ENCODE assay signal across 13 cellular contexts in the genomic region with DNA sequence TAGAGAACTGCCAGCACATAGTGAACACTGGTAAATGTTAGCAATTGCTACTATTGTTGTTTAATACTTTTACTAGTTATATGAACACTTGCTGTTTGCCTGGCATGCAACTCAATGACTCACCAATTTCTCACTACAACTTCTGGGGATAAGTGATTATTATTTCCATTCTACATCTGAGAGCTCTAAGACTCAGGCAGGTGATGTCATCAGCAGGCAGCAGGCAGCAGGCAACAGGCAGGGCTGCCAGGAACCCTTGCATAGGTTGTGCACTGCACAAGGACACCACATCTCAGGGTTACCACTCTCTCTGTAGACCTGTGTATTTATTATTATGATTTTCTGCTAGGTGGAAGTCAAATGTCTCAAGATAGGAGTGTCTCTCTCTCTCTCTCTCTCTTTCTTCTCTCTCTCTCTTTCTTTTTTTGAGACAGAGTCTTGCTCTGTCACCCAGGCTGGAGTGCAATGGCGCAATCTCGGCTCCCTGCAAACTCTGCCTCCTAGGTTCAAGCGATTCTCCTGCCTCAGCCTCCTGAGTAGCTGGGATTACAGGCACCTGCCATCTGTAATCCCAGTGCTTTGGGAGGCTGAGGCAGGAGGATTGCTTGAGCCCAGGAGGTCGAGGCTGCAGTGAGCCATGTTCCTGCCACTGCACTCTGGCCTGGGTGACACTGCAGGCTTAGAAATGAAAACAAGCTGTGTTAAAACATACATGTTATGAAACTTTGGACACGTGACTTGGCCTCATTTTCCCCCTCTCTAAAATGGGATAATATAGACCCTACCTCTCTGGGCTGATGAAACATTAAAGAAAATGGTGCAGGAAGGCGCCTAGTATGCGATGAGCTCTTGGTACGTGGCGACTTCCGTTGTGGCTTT. TPM values are rescaled to one million over a fixed set of nuclear protein-coding genes. Genes with fewer than 3 reads are reported as not detected.
DNase-seq lines count a peak whose midpoint lies in the region; ATAC-seq, FAIRE-seq and TF ChIP-seq lines count a peak whose summit lies in the region.
"Had no signal": no experiment of that assay in that cellular context is flagged by ENCODE, and none has a peak within 500 bp of the region (broad histone marks: within the 10 kb centered on the region; RNA-seq: fewer than 3 reads in every experiment).

No MANE protein-coding gene starts in this region.

- no peak overlapping the region for H3K4me2 ChIP-seq in endothelial cell of umbilical vein (ENCODE audit: insufficient read depth, low read length)
- H3K4me2 ChIP-seq: BLaER1 treated with 17β-estradiol and CSF1 and Interleukin-3, amounts not matched to agents 10 nM and 100 nM; neural progenitor cell had no signal

- H3K27ac ChIP-seq in endothelial cell of umbilical vein (ENCODE audit: insufficient read depth, low read depth, low read length): no peak overlapping the region
- H3K27ac ChIP-seq: neural progenitor cell had no signal

- H3K9me3 Mint-ChIP-seq in stimulated activated effector memory CD8-positive, alpha-beta T cell treated with anti-CD3 and anti-CD28 coated beads, Interleukin-12 subunit alpha, Interleukin-12 subunit beta, amount 100 ng/mL, for 72 hours: no peaks in the 10 kb centered on the region
- H3K9me3 Mint-ChIP-seq: dendritic cell treated with granulocyte-macrophage colony-stimulating factor and Interleukin-4, amounts not matched to agents 40 ng/mL and 50 ng/mL, for 4 days; neural progenitor cell had no signal

- H3K4me3 Mint-ChIP-seq in stimulated activated effector memory CD8-positive, alpha-beta T cell treated with anti-CD3 and anti-CD28 coated beads, Interleukin-12 subunit alpha, Interleukin-12 subunit beta, amount 100 ng/mL, for 72 hours: no peak overlapping the region
- H3K4me3 Mint-ChIP-seq: dendritic cell treated with granulocyte-macrophage colony-stimulating factor and Interleukin-4, amounts not matched to agents 40 ng/mL and 50 ng/mL, for 4 days; neural progenitor cell had no signal

- no peaks in the 10 kb centered on the region for H3K79me2 ChIP-seq in endothelial cell of umbilical vein (ENCODE audit: control insufficient read depth, insufficient read depth, low read length)

- H3K4me3 ChIP-seq in endothelial cell of umbilical vein (replicated peaks in 1 of 3; ENCODE audit: insufficient read depth in 1 of 3, low read depth in 1 of 3, low read length in 3 of 3): no peak overlapping the region
- H3K4me3 ChIP-seq: BLaER1 treated with 17β-estradiol and CSF1 and Interleukin-3, amounts not matched to agents 10 nM and 100 nM; neural progenitor cell had no signal

- no TSS peak for BruUV-seq in endothelial cell of umbilical vein (replicated peaks; lab: Mats Ljungman, UMichigan)

- no peaks in the 10 kb centered on the region for H3K9me1 ChIP-seq in endothelial cell of umbilical vein (replicated peaks; ENCODE audit: control insufficient read depth, extremely low read depth, insufficient read depth, low read length)

- ATAC-seq in stimulated activated effector memory CD8-positive, alpha-beta T cell treated with anti-CD3 and anti-CD28 coated beads, Interleukin-12 subunit alpha, Interleukin-12 subunit beta, amount 100 ng/mL, for 72 hours: peak; percentile 63

- H3K9ac ChIP-seq in endothelial cell of umbilical vein (replicated peaks; ENCODE audit: extremely low read depth, insufficient read depth, low read length): no peak overlapping the region
- H3K9ac ChIP-seq: BLaER1 treated with 17β-estradiol and CSF1 and Interleukin-3, amounts not matched to agents 10 nM and 100 nM; neural progenitor cell had no signal

- no peaks in the 10 kb centered on the region for H3K36me3 ChIP-seq in endothelial cell of umbilical vein (ENCODE audit: control insufficient read depth in 2 of 2, extremely low read depth in 1 of 2, insufficient read depth in 2 of 2, low read length in 2 of 2)
- H3K36me3 ChIP-seq: BLaER1 treated with 17β-estradiol and CSF1 and Interleukin-3, amounts not matched to agents 10 nM and 100 nM; neural progenitor cell had no signal

- no peaks in the 10 kb centered on the region for H4K20me1 ChIP-seq in endothelial cell of umbilical vein (replicated peaks; ENCODE audit: control insufficient read depth, extremely low read depth, insufficient read depth, low read length)
- H4K20me1 ChIP-seq: BLaER1 treated with 17β-estradiol and CSF1 and Interleukin-3, amounts not matched to agents 10 nM and 100 nM had no signal

- no peaks in the 10 kb centered on the region for H3K9me3 ChIP-seq in endothelial cell of umbilical vein (replicated peaks; ENCODE audit: control insufficient read depth, insufficient read depth, low read length)

- H2AFZ ChIP-seq in endothelial cell of umbilical vein (ENCODE audit: low read depth, low read length): no peak overlapping the region
- H2AFZ ChIP-seq: neural progenitor cell had no signal

- peaks cover 18% of the 10 kb centered on the region for H3K4me1 Mint-ChIP-seq in stimulated activated effector memory CD8-positive, alpha-beta T cell treated with anti-CD3 and anti-CD28 coated beads, Interleukin-12 subunit alpha, Interleukin-12 subunit beta, amount 100 ng/mL, for 72 hours

- no peak for TF ChIP-seq POLR2A in endothelial cell of umbilical vein (IDR thresholded peaks at IDR 0.05; ENCODE audit: low read depth, low read length)
- no peak for TF ChIP-seq POLR2A in GM12892 (IDR thresholded peaks at IDR 0.05; ENCODE audit: low read depth, low read length)

- H3K27ac Mint-ChIP-seq in stimulated activated effector memory CD8-positive, alpha-beta T cell treated with anti-CD3 and anti-CD28 coated beads, Interleukin-12 subunit alpha, Interleukin-12 subunit beta, amount 100 ng/mL, for 72 hours: peak overlapping the region; percentile 40
- H3K27ac Mint-ChIP-seq: dendritic cell treated with granulocyte-macrophage colony-stimulating factor and Interleukin-4, amounts not matched to agents 40 ng/mL and 50 ng/mL, for 4 days; neural progenitor cell had no signal

- H3K27me3 ChIP-seq in endothelial cell of umbilical vein (ENCODE audit: control insufficient read depth in 2 of 2, insufficient read depth in 2 of 2, low read length in 2 of 2): no peaks in the 10 kb centered on the region
- H3K27me3 ChIP-seq: BLaER1 treated with 17β-estradiol and CSF1 and Interleukin-3, amounts not matched to agents 10 nM and 100 nM had no signal

- CTCF ChIA-PET in endothelial cell of umbilical vein (lab: Charles Lee): interaction anchor here (1.0 to 2.1 kb wide), 2 partner anchors 20 to 431 kb away, joined by 3 to 13 read pairs; no protein-coding TSS in a partner anchor

- no peak for TF ChIP-seq CTCF in endothelial cell of umbilical vein (IDR thresholded peaks at IDR 0.05; ENCODE audit: extremely low read depth in 1 of 2, insufficient read depth in 1 of 2, low read depth in 1 of 2, low read length in 2 of 2)

- FAIRE-seq in endothelial cell of umbilical vein (lab: Jason Lieb, UNC) (no peak), GM12892 (lab: Jason Lieb, UNC) (no peak)

- intact Hi-C loops in endothelial cell of umbilical vein (cut with micrococcal nuclease): no loop called here

- POLR2A ChIA-PET in endothelial cell of umbilical vein (lab: Charles Lee): no interaction called here

- no peaks in the 10 kb centered on the region for H3K36me3 Mint-ChIP-seq in stimulated activated effector memory CD8-positive, alpha-beta T cell treated with anti-CD3 and anti-CD28 coated beads, Interleukin-12 subunit alpha, Interleukin-12 subunit beta, amount 100 ng/mL, for 72 hours
- H3K36me3 Mint-ChIP-seq: neural progenitor cell had no signal

- peak; percentile 25 for DNase-seq in activated T-cell treated with anti-CD3 and anti-CD28 coated beads for 24 hours (ENCODE audit: low read depth)
- no peak for DNase-seq in activated T-cell treated with anti-CD3 and anti-CD28 coated beads for 4 hours
- peak; percentile 62 for DNase-seq in RKO (ENCODE audit: low spot score)
- DNase-seq in endothelial cell of umbilical vein (ENCODE audit: low read depth, low spot score): peak; percentile 13
- DNase-seq in stimulated activated effector memory CD8-positive, alpha-beta T cell treated with anti-CD3 and anti-CD28 coated beads, Interleukin-12 subunit alpha, Interleukin-12 subunit beta, amount 100 ng/mL, for 72 hours (ENCODE audit: low spot score in 2 of 2): no peak
- DNase-seq in superior temporal gyrus (ENCODE audit: extremely low spot score): no peak
- DNase-seq in GM12892 (ENCODE audit: insufficient read length): no peak
- no peak for DNase-seq in NCI-H1436 treated with DMSO at 0.1 percent for 48 hours (lab: John Stamatoyannopoulos, UW)
- DNase-seq: NCI-H187 treated with DMSO at 0.1 percent for 48 hours, SIG-M5 had no signal

- H3K4me1 ChIP-seq in endothelial cell of umbilical vein (ENCODE audit: control insufficient read depth, extremely low read depth, insufficient read depth, low read length): no peaks in the 10 kb centered on the region

- dilution Hi-C loops in endothelial cell of umbilical vein (cut with MboI; ENCODE audit: extremely low pct_ligation_motif_present, low sequenced_read_pairs): no loop called here

RNA-seq across cellular contexts. Expression of a gene that starts 22.7 kb away (rescaled TPM):
- total RNA-seq in endothelial cell of umbilical vein: 0.23 TPM in 1 of 2 replicates, not detected in the other
- polyA plus RNA-seq in endothelial cell of umbilical vein: 0.05 and 0.10 TPM in 2 replicates
- 0.04 TPM in 1 of 2 replicates, not detected in the other for polyA plus RNA-seq in endothelial cell of umbilical vein (2011; cell fraction: cytosol; rRNA removed)
- 0.21 and 0.31 TPM in 2 replicates for polyA plus RNA-seq in endothelial cell of umbilical vein (2011; cell fraction: nucleus; rRNA removed)
- not detected in 2 replicates for polyA plus RNA-seq in endothelial cell of umbilical vein (2012)
- 0.13 TPM in 1 of 2 replicates, not detected in the other for polyA minus RNA-seq in endothelial cell of umbilical vein
- not detected for polyA minus RNA-seq in endothelial cell of umbilical vein (2011; cell fraction: cytosol; rRNA and poly(A)+ RNA removed)
- 0.29 TPM in 1 of 2 replicates, not detected in the other for polyA minus RNA-seq in endothelial cell of umbilical vein (2011; cell fraction: nucleus; rRNA and poly(A)+ RNA removed)
- not detected for polyA plus RNA-seq in GM12892 (2012; ENCODE audit: missing spikeins)

RNA-seq across cellular contexts. Expression of a gene that starts 33.9 kb away (rescaled TPM):
- 14.2 and 15.8 TPM in 2 replicates for total RNA-seq in endothelial cell of umbilical vein
- 11.2 and 14.0 TPM in 2 replicates for polyA plus RNA-seq in endothelial cell of umbilical vein
- polyA plus RNA-seq in endothelial cell of umbilical vein (2011; cell fraction: cytosol; rRNA removed): 9.9 and 12.4 TPM in 2 replicates
- 16.8 and 18.5 TPM in 2 replicates for polyA plus RNA-seq in endothelial cell of umbilical vein (2011; cell fraction: nucleus; rRNA removed)
- 11.0 and 13.7 TPM in 2 replicates for polyA plus RNA-seq in endothelial cell of umbilical vein (2012)
- polyA minus RNA-seq in endothelial cell of umbilical vein: 10.0 and 10.2 TPM in 2 replicates
- polyA minus RNA-seq in endothelial cell of umbilical vein (2011; cell fraction: cytosol; rRNA and poly(A)+ RNA removed): 0.20 TPM
- polyA minus RNA-seq in endothelial cell of umbilical vein (2011; cell fraction: nucleus; rRNA and poly(A)+ RNA removed): 3.1 and 3.5 TPM in 2 replicates
- polyA plus RNA-seq in GM12892 (2012; ENCODE audit: missing spikeins): 0.40 TPM

RNA-seq across cellular contexts. Expression of a gene that starts 51.4 kb away (rescaled TPM):
- total RNA-seq in endothelial cell of umbilical vein: not detected in 2 replicates
- not detected in 2 replicates for polyA plus RNA-seq in endothelial cell of umbilical vein
- 0.08 TPM in 1 of 2 replicates, not detected in the other for polyA plus RNA-seq in endothelial cell of umbilical vein (2011; cell fraction: cytosol; rRNA removed)
- not detected in 2 replicates for polyA plus RNA-seq in endothelial cell of umbilical vein (2011; cell fraction: nucleus; rRNA removed)
- not detected in 2 replicates for polyA plus RNA-seq in endothelial cell of umbilical vein (2012)
- polyA minus RNA-seq in endothelial cell of umbilical vein: not detected in 2 replicates
- 5.8 TPM for polyA minus RNA-seq in endothelial cell of umbilical vein (2011; cell fraction: cytosol; rRNA and poly(A)+ RNA removed)
- polyA minus RNA-seq in endothelial cell of umbilical vein (2011; cell fraction: nucleus; rRNA and poly(A)+ RNA removed): not detected in 2 replicates
- not detected for polyA plus RNA-seq in GM12892 (2012; ENCODE audit: missing spikeins)

Comparison
In these comparisons a context has a peak if more than half of its experiments do, and no peak if none do; other contexts are left out.
1. DNase-seq: peak in activated T-cell treated with anti-CD3 and anti-CD28 coated beads for 24 hours (single experiment), RKO (single experiment) and endothelial cell of umbilical vein (single experiment); none in activated T-cell treated with anti-CD3 and anti-CD28 coated beads for 4 hours (single experiment), stimulated activated effector memory CD8-positive, alpha-beta T cell treated with anti-CD3 and anti-CD28 coated beads, Interleukin-12 subunit alpha, Interleukin-12 subunit beta, amount 100 ng/mL, for 72 hours (0 of 2), superior temporal gyrus (single experiment), GM12892 (single experiment) and NCI-H1436 treated with DMSO at 0.1 percent for 48 hours (single experiment).